Comparison of ENCODE assay signal across 36 cellular contexts in the genomic region with DNA sequence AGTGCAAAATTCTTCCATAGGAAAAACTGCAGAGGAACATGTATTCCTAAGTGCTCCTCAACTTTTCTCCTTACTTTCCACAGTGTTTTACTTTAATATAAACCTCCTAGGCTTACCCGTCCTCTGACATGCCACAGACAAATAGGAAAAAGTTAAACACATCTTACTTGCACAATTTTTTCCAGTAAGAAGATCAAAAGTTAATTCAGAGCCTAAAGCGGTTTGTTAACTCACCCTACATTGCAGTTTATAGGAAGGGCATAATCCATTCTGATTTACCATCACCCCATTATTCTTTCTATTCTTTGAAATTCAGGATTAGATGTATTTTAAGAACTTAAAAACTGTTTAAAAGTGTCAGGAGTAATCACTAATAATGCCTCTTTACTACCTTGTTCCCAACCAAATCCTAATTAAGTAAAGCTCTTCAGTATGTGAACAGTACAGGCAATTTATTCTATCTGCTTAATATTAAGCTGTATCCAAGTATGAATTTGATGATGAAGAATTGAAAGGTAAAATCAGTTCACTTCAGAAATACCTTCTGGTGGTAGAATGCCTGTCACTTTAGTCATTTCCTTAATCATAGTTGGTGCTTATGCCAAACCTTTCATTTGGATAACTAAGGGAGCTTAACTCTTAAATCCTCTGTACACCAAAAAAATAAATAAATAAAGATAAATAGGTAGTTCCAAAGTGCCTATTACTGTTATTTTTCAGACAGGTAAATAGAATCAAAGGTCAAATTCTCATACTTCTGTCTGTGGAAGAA.
DNase-seq lines count a peak whose midpoint lies in the region; ATAC-seq, FAIRE-seq and TF ChIP-seq lines count a peak whose summit lies in the region.
"Had no signal": no experiment of that assay in that cellular context is flagged by ENCODE, and none has a peak within 500 bp of the region (broad histone marks: within the 10 kb centered on the region; RNA-seq: fewer than 3 reads in every experiment).

No MANE protein-coding gene starts in this region.

- H3K36me3 ChIP-seq in PC-3 (ENCODE audit: low read depth, low read length) (no peaks in the 10 kb centered on the region), mesenchymal stem cell (ENCODE audit: control insufficient read depth in 1 of 2, insufficient read depth in 2 of 2, low read depth in 1 of 2, low read length in 2 of 2) (no peaks in the 10 kb centered on the region), gastroesophageal sphincter (no peaks in the 10 kb centered on the region)
- H3K36me3 ChIP-seq: adrenal gland, BE2C, MG63, right lobe of liver, thoracic aorta, uterus had no signal

- H3K27ac ChIP-seq in PC-3 (ENCODE audit: low read length) (no peak overlapping the region), epithelial cell of prostate (peak overlapping the region; percentile 17), mesenchymal stem cell (ENCODE audit: low read length, poor library complexity, severe bottlenecking) (no peak overlapping the region), gastroesophageal sphincter (no peak overlapping the region)
- H3K27ac ChIP-seq: adrenal gland, body of pancreas, dorsolateral prefrontal cortex, right lobe of liver, thoracic aorta, uterus had no signal

- POLR2A ChIA-PET in PC-3 (lab: Charles Lee; ENCODE audit: unreplicated experiment): no interaction called here

- no peak overlapping the region for H3K14ac ChIP-seq in mesenchymal stem cell (ENCODE audit: low read length in 2 of 2)

- no peak overlapping the region for H2BK5ac ChIP-seq in mesenchymal stem cell (ENCODE audit: low read depth, low read length, poor library complexity, severe bottlenecking)

- TF ChIP-seq POLR2A in gastroesophageal sphincter (IDR thresholded peaks at IDR 0.05) (no peak), GM12892 (IDR thresholded peaks at IDR 0.05; ENCODE audit: low read depth, low read length) (no peak)

- H3F3A ChIP-seq in PC-3 (ENCODE audit: low read length, unreplicated experiment): no peaks in the 10 kb centered on the region

- H3K79me1 ChIP-seq in mesenchymal stem cell (replicated peaks; ENCODE audit: low read length, poor library complexity, severe bottlenecking): no peaks in the 10 kb centered on the region

- no peak overlapping the region for H2BK15ac ChIP-seq in mesenchymal stem cell (ENCODE audit: low read depth, poor library complexity, severe bottlenecking)

- H3K9me2 ChIP-seq in PC-3 (replicated peaks; ENCODE audit: low read length): no peaks in the 10 kb centered on the region

- H3K4me2 ChIP-seq in PC-3 (ENCODE audit: low read length) (no peak overlapping the region), mesenchymal stem cell (ENCODE audit: low read length, poor library complexity, severe bottlenecking) (no peak overlapping the region)

- no peaks in the 10 kb centered on the region for H3K27me3 ChIP-seq in PC-3 (ENCODE audit: low read length)
- H3K27me3 ChIP-seq in mesenchymal stem cell (ENCODE audit: control insufficient read depth in 1 of 2, insufficient read depth in 1 of 2, low read length in 2 of 2): no peaks in the 10 kb centered on the region
- no peaks in the 10 kb centered on the region for H3K27me3 ChIP-seq in gastroesophageal sphincter
- H3K27me3 ChIP-seq: adrenal gland, BE2C, body of pancreas, dorsolateral prefrontal cortex, MG63, right lobe of liver, uterus had no signal

- no peak overlapping the region for H2BK12ac ChIP-seq in mesenchymal stem cell (ENCODE audit: low read length in 2 of 2)

- intact Hi-C loops in PC-3 (cut with micrococcal nuclease): no loop called here

- no peak for TF ChIP-seq CTCF in PC-3 (conservative IDR thresholded peaks at IDR 0.05; ENCODE audit: low read depth, low read length)
- TF ChIP-seq CTCF in gastroesophageal sphincter (IDR thresholded peaks at IDR 0.05): no peak

- no peak for FAIRE-seq in GM12892 (lab: Jason Lieb, UNC)
- FAIRE-seq: endometrium, GM18507 had no signal

- WGBS in mesenchymal stem cell: 41% methylated on average over 1 of the region's 2 CpGs
- 61 to 63% methylated on average over 2 of the region's 2 CpGs for WGBS in gastroesophageal sphincter (ENCODE audit: low coverage in 1 of 2), 2 donors

- CTCF ChIA-PET in PC-3 (lab: Charles Lee): interaction anchor here (0.8 kb wide), 1 partner anchor 534 kb away, joined by 3 read pairs; no protein-coding TSS in a partner anchor

- no peak overlapping the region for H3K4me3 ChIP-seq in PC-3 (ENCODE audit: low read length)
- H3K4me3 ChIP-seq in mesenchymal stem cell (ENCODE audit: insufficient read depth in 1 of 2, low read depth in 1 of 2, low read length in 2 of 2): no peak overlapping the region
- H3K4me3 ChIP-seq in gastroesophageal sphincter: no peak overlapping the region
- H3K4me3 ChIP-seq: adrenal gland, body of pancreas, dorsolateral prefrontal cortex, MG63, right lobe of liver, thoracic aorta, uterus had no signal

- H4K8ac ChIP-seq in mesenchymal stem cell (ENCODE audit: low read length): no peak overlapping the region

- H3K4me1 ChIP-seq in PC-3 (ENCODE audit: insufficient read depth, low read length) (peaks cover 10% of the 10 kb centered on the region), mesenchymal stem cell (ENCODE audit: control insufficient read depth, insufficient read depth, low read depth, low read length) (no peaks in the 10 kb centered on the region), gastroesophageal sphincter (no peaks in the 10 kb centered on the region)
- H3K4me1 ChIP-seq: adrenal gland, BE2C, body of pancreas, right lobe of liver, uterus had no signal

- DNase-seq in EL (peak; percentile 22), PC-3 (peak; percentile 56), epithelial cell of prostate (ENCODE audit: low read depth, low spot score) (no peak), mesenchymal stem cell (peak; percentile 52), GM12892 (ENCODE audit: insufficient read length) (no peak)
- DNase-seq: activated CD4-positive, alpha-beta memory T cell treated with anti-CD3 and anti-CD28 coated beads for 36 hours; activated CD8-positive, alpha-beta memory T cell treated with anti-CD3 and anti-CD28 coated beads, Interleukin-2, amount 50 U/mL, for 4 hours; activated naive CD4-positive, alpha-beta T cell treated with anti-CD3 and anti-CD28 coated beads for 36 hours; adrenal gland; BE2C; body of pancreas; CD8-positive, alpha-beta T cell; dorsolateral prefrontal cortex; H7; islet precursor cell; left ventricle myocardium superior; MG63; NCI-H1417 treated with DMSO at 0.1 percent for 48 hours; NCI-H2081; NCI-H526 treated with DMSO at 0.1 percent for 48 hours; NK-92 treated with Interleukin-12 subunit alpha and Interleukin-12 subunit beta, amount 100 ng/mL, for 24 hours; posterior cingulate gyrus; right lobe of liver; Right ventricle myocardium superior; stimulated activated CD4-positive, alpha-beta T cell treated with anti-CD3 and anti-CD28 coated beads, Interleukin-12 subunit alpha, Interleukin-12 subunit beta, amount 100 ng/mL, for 4 hours; stimulated activated CD4-positive, alpha-beta T cell treated with anti-CD3 and anti-CD28 coated beads, Interleukin-2, amount 100 ng/mL, for 48 hours; stimulated activated naive CD8-positive, alpha-beta T cell treated with anti-CD3 and anti-CD28 coated beads, Interleukin-15, amount 100 ng/mL, for 72 hours; T-helper 2 cell; uterus had no signal

- H4K20me1 ChIP-seq in PC-3 (ENCODE audit: low read length): no peaks in the 10 kb centered on the region

- no peak overlapping the region for H2AK5ac ChIP-seq in mesenchymal stem cell (ENCODE audit: low read length, severe bottlenecking)

- no peak overlapping the region for H3K18ac ChIP-seq in mesenchymal stem cell (ENCODE audit: low read depth in 1 of 2, low read length in 2 of 2)

- no peak overlapping the region for H3K4ac ChIP-seq in mesenchymal stem cell (ENCODE audit: low read depth in 1 of 2, low read length in 2 of 2)

- H4K91ac ChIP-seq in mesenchymal stem cell (ENCODE audit: low read length): no peak overlapping the region

- H3K9me3 ChIP-seq in PC-3 (ENCODE audit: low read length) (no peaks in the 10 kb centered on the region), mesenchymal stem cell (ENCODE audit: control insufficient read depth, low read length) (no peaks in the 10 kb centered on the region), gastroesophageal sphincter (no peaks in the 10 kb centered on the region)
- H3K9me3 ChIP-seq: adrenal gland, BE2C, body of pancreas, MG63, right lobe of liver, thoracic aorta, uterus had no signal

- no TSS peak for BruUV-seq in PC-3 (replicated peaks; lab: Mats Ljungman, UMichigan)

- no peak overlapping the region for H2BK120ac ChIP-seq in mesenchymal stem cell (ENCODE audit: low read depth, low read length)

- ATAC-seq in PC-3 (peak; percentile 20; the same call in 1 of the 2 replicates), gastroesophageal sphincter (no peak), HG02759 (IDR thresholded peaks at IDR 0.05; ENCODE audit: unreplicated experiment) (no peak), GM18858 (IDR thresholded peaks at IDR 0.05; ENCODE audit: unreplicated experiment) (no peak)
- ATAC-seq: activated CD4-positive, CD25-positive, alpha-beta regulatory T cell treated with anti-CD3 and anti-CD28 coated beads, Interleukin-2, amount 50 U/mL, for 24 hours; body of pancreas; CD8-positive, alpha-beta T cell; left ventricle myocardium superior; stimulated activated naive CD8-positive, alpha-beta T cell treated with anti-CD3 and anti-CD28 coated beads, Interleukin-15, amount 100 ng/mL, for 72 hours had no signal

- no peak for TF ChIP-seq EP300 in gastroesophageal sphincter (IDR thresholded peaks at IDR 0.05)

- no peak overlapping the region for H3K9ac ChIP-seq in PC-3 (ENCODE audit: low read length)
- H3K9ac ChIP-seq in mesenchymal stem cell (ENCODE audit: low read length): no peak overlapping the region

- no peaks in the 10 kb centered on the region for H3K79me2 ChIP-seq in PC-3 (ENCODE audit: low read length)

- no peak overlapping the region for H2AFZ ChIP-seq in PC-3 (ENCODE audit: low read length)
- H2AFZ ChIP-seq in mesenchymal stem cell (ENCODE audit: low read depth, low read length): no peak overlapping the region

- H3K23ac ChIP-seq in mesenchymal stem cell (ENCODE audit: low read length in 2 of 2): no peak overlapping the region

Comparison
In these comparisons a context has a peak if more than half of its experiments do, and no peak if none do; other contexts are left out.
1. DNase-seq: peak in EL (single experiment), PC-3 (single experiment) and mesenchymal stem cell (single experiment); none in epithelial cell of prostate (single experiment) and GM12892 (single experiment).